ENCODE assay signal across 8 cellular contexts in genomic region chr19:42529248-42529764, GRCh38. TPM values are rescaled to one million over a fixed set of nuclear protein-coding genes. Genes with fewer than 3 reads are reported as not detected.
DNase-seq lines count a peak whose midpoint lies in the region; ATAC-seq and TF ChIP-seq lines count a peak whose summit lies in the region.

No MANE protein-coding gene starts in this region.

- intact Hi-C loops in activated CD4-positive, alpha-beta T cell treated with anti-CD3 and anti-CD28 coated beads, Interleukin-2, amount 10 ng/mL, durations not matched to agents 24 days and 14 days (cut with micrococcal nuclease), result loop anchor here (1.0 to 2.0 kb wide), 2 partner anchors 17 to 79 kb away; no protein-coding TSS in a partner anchor
- intact Hi-C loops in lower leg skin (cut with DNase I; ENCODE audit: low total_unique reads), result loop anchor here (5.0 kb wide), 1 partner anchor 82 kb away; no protein-coding TSS in a partner anchor

- peaks cover 4% of the 10 kb centered on the region for H3K27me3 Mint-ChIP-seq in activated CD4-positive, alpha-beta T cell treated with anti-CD3 and anti-CD28 coated beads, Interleukin-2, amount 10 ng/mL, durations not matched to agents 24 days and 14 days

- peaks cover 42% of the 10 kb centered on the region for H3K4me1 Mint-ChIP-seq in activated CD4-positive, alpha-beta T cell treated with anti-CD3 and anti-CD28 coated beads, Interleukin-2, amount 10 ng/mL, durations not matched to agents 24 days and 14 days

- H3K27ac Mint-ChIP-seq in activated CD4-positive, alpha-beta T cell treated with anti-CD3 and anti-CD28 coated beads, Interleukin-2, amount 10 ng/mL, durations not matched to agents 24 days and 14 days, result peak overlapping the region; percentile 88

- H3K9me3 Mint-ChIP-seq in activated CD4-positive, alpha-beta T cell treated with anti-CD3 and anti-CD28 coated beads, Interleukin-2, amount 10 ng/mL, durations not matched to agents 24 days and 14 days, result no peaks in the 10 kb centered on the region

- peak in 1 of 3 donors; percentile 59 for TF ChIP-seq CTCF in lower leg skin (IDR thresholded peaks at IDR 0.05)

- H3K4me3 ChIP-seq in lower leg skin (ENCODE audit: low read depth, poor library complexity, severe bottlenecking), result no peak overlapping the region

- H3K36me3 Mint-ChIP-seq in activated CD4-positive, alpha-beta T cell treated with anti-CD3 and anti-CD28 coated beads, Interleukin-2, amount 10 ng/mL, durations not matched to agents 24 days and 14 days (ENCODE audit: low read depth), result peaks cover 11% of the 10 kb centered on the region

- H3K4me3 Mint-ChIP-seq in activated CD4-positive, alpha-beta T cell treated with anti-CD3 and anti-CD28 coated beads, Interleukin-2, amount 10 ng/mL, durations not matched to agents 24 days and 14 days, result peak overlapping the region; percentile 84

- WGBS in lower leg skin, 2 donors, result 69 to 83% methylated on average over 3 of the region's 3 CpGs

- ATAC-seq in GM18861 (IDR thresholded peaks at IDR 0.05; ENCODE audit: unreplicated experiment), result no peak

- TF ChIP-seq POLR2A in lower leg skin (IDR thresholded peaks at IDR 0.05), result no peak

- peak; percentile 49 for DNase-seq in NK-92 treated with Interleukin-12 subunit alpha and Interleukin-12 subunit beta, amount 100 ng/mL, for 24 hours (lab: John Stamatoyannopoulos, UW)
- DNase-seq in NK-92 (lab: John Stamatoyannopoulos, UW; ENCODE audit: unreplicated experiment), result no peak
- peak; percentile 36 for DNase-seq in MV-4-11 (lab: John Stamatoyannopoulos, UW)
- DNase-seq in activated CD4-positive, alpha-beta T cell treated with anti-CD3 and anti-CD28 coated beads, Interleukin-2, amount 10 ng/mL, durations not matched to agents 24 days and 14 days, result peak; percentile 93
- peak; percentile 63 to 64 for DNase-seq in dermis microvascular lymphatic vessel endothelial cell (ENCODE audit: low read depth in 2 of 2)
- peak; percentile 32 to 87 for DNase-seq in lower leg skin (ENCODE audit: low spot score in 2 of 2)
- DNase-seq in stimulated activated CD4-positive, alpha-beta T cell treated with anti-CD3 and anti-CD28 coated beads, TNF-alpha, amount 100 ng/mL, for 4 hours (ENCODE audit: low read depth in 3 of 3), result peak; percentile 43 to 47 (median 46)

RNA-seq across cellular contexts. Expression of gene CEACAM1, which starts 1.0 kb away (rescaled TPM):
- 8.6 and 9.0 TPM in 2 replicates for total RNA-seq in activated CD4-positive, alpha-beta T cell treated with anti-CD3 and anti-CD28 coated beads, Interleukin-2, amount 10 ng/mL, durations not matched to agents 24 days and 14 days
- total RNA-seq in dermis microvascular lymphatic vessel endothelial cell (10.9 and 35.7 TPM in 2 replicates), lower leg skin (1 to 10 TPM; 1.2 to 4.6 (median 2.7) TPM)
